8 cellular contexts compared by ENCODE assay signal in genomic region chr2:19474128-19474527, GRCh38.
DNase-seq lines count a peak whose midpoint lies in the region; ATAC-seq, FAIRE-seq and TF ChIP-seq lines count a peak whose summit lies in the region.

No MANE protein-coding gene starts in this region.

- H3K27ac ChIP-seq in GM23248 (no peak overlapping the region), heart left ventricle (no peak overlapping the region)

- peak overlapping the region; percentile 25; the same call in 1 of the 2 replicates for H2AFZ ChIP-seq in GM23248

- peak; percentile 69 for ATAC-seq in activated T-helper 17 cell treated with anti-CD3 and anti-CD28 coated beads, Interleukin-2, amount 50 U/mL, for 72 hours (replicated peaks)
- ATAC-seq in heart left ventricle, result no peak

- no peak overlapping the region for H3K27ac Mint-ChIP-seq in activated T-helper 17 cell treated with anti-CD3 and anti-CD28 coated beads, Interleukin-2, amount 50 U/mL, for 72 hours

- peaks cover 12% of the 10 kb centered on the region for H3K4me1 Mint-ChIP-seq in activated T-helper 17 cell treated with anti-CD3 and anti-CD28 coated beads, Interleukin-2, amount 50 U/mL, for 72 hours

- H3K4me2 ChIP-seq in GM23248 (ENCODE audit: unreplicated experiment), result peak overlapping the region; percentile 14

- no peak overlapping the region for H3K9ac ChIP-seq in GM23248

- FAIRE-seq in GM12892 (lab: Jason Lieb, UNC), result peak; percentile 58

- no peaks in the 10 kb centered on the region for H3K9me2 ChIP-seq in GM23248 (ENCODE audit: insufficient read depth)

- H3K4me3 Mint-ChIP-seq in activated T-helper 17 cell treated with anti-CD3 and anti-CD28 coated beads, Interleukin-2, amount 50 U/mL, for 72 hours, result peak overlapping the region; percentile 44

- H3K4me1 ChIP-seq in GM23248 (ENCODE audit: insufficient read depth), result peaks cover 13% of the 10 kb centered on the region; the same call in 1 of the 2 replicates
- peaks cover 0 to 6% (median 0%) of the 10 kb centered on the region in 12 donors for H3K4me1 ChIP-seq in heart left ventricle

- H3K9me3 Mint-ChIP-seq in activated T-helper 17 cell treated with anti-CD3 and anti-CD28 coated beads, Interleukin-2, amount 50 U/mL, for 72 hours, result peaks cover 3% of the 10 kb centered on the region

- peaks cover 19% of the 10 kb centered on the region for H3K27me3 Mint-ChIP-seq in activated T-helper 17 cell treated with anti-CD3 and anti-CD28 coated beads, Interleukin-2, amount 50 U/mL, for 72 hours

- H3K36me3 ChIP-seq in GM23248 (ENCODE audit: low read depth) (no peaks in the 10 kb centered on the region), heart left ventricle (no peaks in the 10 kb centered on the region)

- TF ChIP-seq CTCF in heart left ventricle (IDR thresholded peaks at IDR 0.05), result no peak

- H3K27me3 ChIP-seq in GM23248 (replicated peaks; ENCODE audit: insufficient read depth), result no peaks in the 10 kb centered on the region
- H3K27me3 ChIP-seq in heart left ventricle, result no peaks in the 10 kb centered on the region

- H3K79me2 ChIP-seq in GM23248 (ENCODE audit: insufficient read depth), result no peaks in the 10 kb centered on the region

- in situ Hi-C loops in GM23248 (cut with MboI), result no loop called here

- H3K9me3 ChIP-seq in GM23248 (ENCODE audit: low read depth), result no peaks in the 10 kb centered on the region
- no peaks in the 10 kb centered on the region for H3K9me3 ChIP-seq in heart left ventricle

- no peak for TF ChIP-seq POLR2A in GM12892 (IDR thresholded peaks at IDR 0.05; ENCODE audit: low read depth, low read length)
- no peak for TF ChIP-seq POLR2A in heart left ventricle (IDR thresholded peaks at IDR 0.05)

- no peaks in the 10 kb centered on the region for H4K20me1 ChIP-seq in GM23248 (ENCODE audit: insufficient read depth)

- peaks cover 7% of the 10 kb centered on the region; the same call in 1 of the 2 replicates for H3F3A ChIP-seq in GM23248 (ENCODE audit: insufficient read depth)

- intact Hi-C loops in heart left ventricle (cut with DNase I), result no loop called here

- peak overlapping the region; percentile 1; the same call in 1 of the 2 replicates for H3K4me3 ChIP-seq in GM23248
- H3K4me3 ChIP-seq in heart left ventricle, result no peak overlapping the region

- no peaks in the 10 kb centered on the region for H3K36me3 Mint-ChIP-seq in activated T-helper 17 cell treated with anti-CD3 and anti-CD28 coated beads, Interleukin-2, amount 50 U/mL, for 72 hours (ENCODE audit: low read depth)

- DNase-seq in GM12892 (ENCODE audit: insufficient read length) (no peak), GM23248 (peak; percentile 63), M059J (ENCODE audit: low read depth) (peak; percentile 85), mucosa of gallbladder (ENCODE audit: low spot score) (peak; percentile 62), heart left ventricle (no peak), NCI-H524 (lab: John Stamatoyannopoulos, UW) (no peak), iPS-NIHi11 (ENCODE audit: low spot score) (no peak)

- WGBS in GM23248 (ENCODE audit: low coverage in 1 of 2, low lambda C conversion rate in 2 of 2, missing lambda C conversion rate in 2 of 2), 2 experiments, result 13 to 14% methylated on average over 8 of the region's 8 CpGs
- 75 to 86% (median 84%) methylated on average over 8 of the region's 8 CpGs for WGBS in heart left ventricle, 4 donors

Comparison
In these comparisons a context has a peak if more than half of its experiments do, and no peak if none do; other contexts are left out.
1. DNase-seq: peak in GM23248 (single experiment), M059J (single experiment) and mucosa of gallbladder (single experiment); none in GM12892 (single experiment), heart left ventricle (0 of 5), NCI-H524 (0 of 2) and iPS-NIHi11 (single experiment).